Comparison of ENCODE assay signal across 8 cellular contexts in genomic region chr14:39432619-39433451, GRCh38.
DNase-seq lines count a peak whose midpoint lies in the region; ATAC-seq and TF ChIP-seq lines count a peak whose summit lies in the region.

No MANE protein-coding gene starts in this region.

- peak overlapping the region; percentile 71 for H3K4me2 ChIP-seq in SU-DHL-6 (ENCODE audit: low read depth, low read length, poor library complexity, severe bottlenecking)

- H3K4me3 ChIP-seq in SU-DHL-6 (ENCODE audit: insufficient read depth, low read length, poor library complexity, severe bottlenecking): peak overlapping the region; percentile 84

- peak overlapping the region; percentile 85 for H3K27ac ChIP-seq in SU-DHL-6 (ENCODE audit: low read depth, low read length)

- ATAC-seq in HG02763 (IDR thresholded peaks at IDR 0.05; ENCODE audit: unreplicated experiment): peak; percentile 66

- no peaks in the 10 kb centered on the region for H3K9me2 ChIP-seq in SU-DHL-6 (replicated peaks; ENCODE audit: insufficient read depth, low read length)

- H4K20me1 ChIP-seq in SU-DHL-6 (ENCODE audit: low read depth, low read length): peaks cover 13% of the 10 kb centered on the region; the same call in 1 of the 2 replicates

- H2AFZ ChIP-seq in SU-DHL-6 (ENCODE audit: low read depth, low read length, severe bottlenecking): peak overlapping the region; percentile 87

- TF ChIP-seq CTCF in SU-DHL-6 (IDR thresholded peaks at IDR 0.05; ENCODE audit: insufficient read depth, low read length, poor library complexity, severe bottlenecking): no peak

- H3K9me3 ChIP-seq in SU-DHL-6 (ENCODE audit: insufficient read depth, low read length): no peaks in the 10 kb centered on the region

- DNase-seq in SIG-M5 treated with dmso at 0.1 percent for 504 hours (lab: John Stamatoyannopoulos, UW; ENCODE audit: unreplicated experiment) (peak; percentile 63), SIG-M5 (lab: John Stamatoyannopoulos, UW) (no peak), NCI-H1105 (lab: John Stamatoyannopoulos, UW) (peak; percentile 92), astrocyte of the hippocampus (ENCODE audit: low read depth, low spot score) (peak; percentile 92), hypothalamus (lab: John Stamatoyannopoulos, UW) (peak in 44 of 51 donors; percentile 58 to 98 (median 87)), retina (peak; percentile 95)

- H3K9ac ChIP-seq in SU-DHL-6 (ENCODE audit: low read length): peak overlapping the region; percentile 79

- H3K36me3 ChIP-seq in SU-DHL-6 (ENCODE audit: low read length): no peaks in the 10 kb centered on the region

- H3K79me2 ChIP-seq in SU-DHL-6 (ENCODE audit: insufficient read depth, low read length): peaks cover 37% of the 10 kb centered on the region

- H3K27me3 ChIP-seq in SU-DHL-6 (ENCODE audit: low read length): no peaks in the 10 kb centered on the region

- peaks cover 9% of the 10 kb centered on the region; the same call in 1 of the 2 replicates for H3F3A ChIP-seq in SU-DHL-6 (ENCODE audit: insufficient read depth)
